1 cellular context compared by ENCODE assay signal in genomic region chr15:59456114-59456513, GRCh38.
TF ChIP-seq lines count a peak whose summit lies in the region.

No MANE protein-coding gene starts in this region.

TF ChIP-seq in H1, 55 proteins besides CTCF, POLR2A, EP300 and RAD21:
- TF ChIP-seq SAP30 (IDR thresholded peaks at IDR 0.05; ENCODE audit: insufficient read depth, insufficient replicate concordance, low read length) (no peak), MAFK (IDR thresholded peaks at IDR 0.05; ENCODE audit: low read depth, low read length) (no peak), BCL11A (IDR thresholded peaks at IDR 0.05; ENCODE audit: low read depth in 2 of 2, low read length in 2 of 2) (no peak), RFX5 (IDR thresholded peaks at IDR 0.05; ENCODE audit: borderline replicate concordance, low read depth, low read length) (no peak), KDM5A (IDR thresholded peaks at IDR 0.05; ENCODE audit: low read length) (no peak), YY1 (IDR thresholded peaks at IDR 0.05; ENCODE audit: low read depth, low read length) (no peak), MAX (IDR thresholded peaks at IDR 0.05) (no peak), HDAC6 (IDR thresholded peaks at IDR 0.05; ENCODE audit: low read depth, low read length) (no peak), GABPA (IDR thresholded peaks at IDR 0.05; ENCODE audit: borderline replicate concordance, insufficient read depth, low read length) (no peak), POU5F1 (IDR thresholded peaks at IDR 0.05; ENCODE audit: low read depth, low read length) (no peak), EGR1 (IDR thresholded peaks at IDR 0.05; ENCODE audit: borderline replicate concordance, low read depth, low read length) (no peak), HDAC2 (IDR thresholded peaks at IDR 0.05; ENCODE audit: borderline replicate concordance in 1 of 2, low read depth in 2 of 2, low read length in 2 of 2) (no peak), CHD1 (IDR thresholded peaks at IDR 0.05; ENCODE audit: low read depth, low read length) (no peak), ATF3 (IDR thresholded peaks at IDR 0.05; ENCODE audit: insufficient read depth, low read depth, low read length) (no peak), NRF1 (IDR thresholded peaks at IDR 0.05; ENCODE audit: low read depth, low read length) (no peak), TAF1 (IDR thresholded peaks at IDR 0.05; ENCODE audit: low read depth, low read length) (no peak)
